19 cellular contexts compared by ENCODE assay signal in genomic region chr4:45241976-45242375, GRCh38.
DNase-seq lines count a peak whose midpoint lies in the region; TF ChIP-seq lines count a peak whose summit lies in the region.
"Had no signal": no experiment of that assay in that cellular context is flagged by ENCODE, and none has a peak within 500 bp of the region (broad histone marks: within the 10 kb centered on the region; RNA-seq: fewer than 3 reads in every experiment).

No MANE protein-coding gene starts in this region.

- no peak overlapping the region for H3K4me3 Mint-ChIP-seq in type B pancreatic cell
- H3K4me3 Mint-ChIP-seq: CD4-positive, alpha-beta memory T cell had no signal

- H3K27ac Mint-ChIP-seq in type B pancreatic cell, result no peak overlapping the region
- H3K27ac Mint-ChIP-seq: CD4-positive, alpha-beta memory T cell had no signal

- H3K9me3 Mint-ChIP-seq in type B pancreatic cell, result no peaks in the 10 kb centered on the region

- TF ChIP-seq CTCF in cardiac fibroblast (IDR thresholded peaks at IDR 0.05; ENCODE audit: low read depth, low read length) (no peak), type B pancreatic cell (conservative IDR thresholded peaks at IDR 0.05) (no peak)

- no peaks in the 10 kb centered on the region for H3K27me3 Mint-ChIP-seq in type B pancreatic cell
- H3K27me3 Mint-ChIP-seq: CD4-positive, alpha-beta memory T cell had no signal

- intact Hi-C loops in cardiac septum (cut with DNase I), result no loop called here

- no peaks in the 10 kb centered on the region for H3K4me1 Mint-ChIP-seq in type B pancreatic cell (ENCODE audit: unreplicated experiment)
- H3K4me1 Mint-ChIP-seq: CD4-positive, alpha-beta memory T cell had no signal

- H3K36me3 Mint-ChIP-seq in type B pancreatic cell, result no peaks in the 10 kb centered on the region
- H3K36me3 Mint-ChIP-seq: CD4-positive, alpha-beta memory T cell had no signal

- peak; percentile 0 for DNase-seq in ELR (ENCODE audit: low read depth)
- peak; percentile 29 for DNase-seq in NCI-H1105 treated with DMSO at 0.1 percent for 48 hours (lab: John Stamatoyannopoulos, UW)
- DNase-seq in cardiac fibroblast (ENCODE audit: low read depth in 2 of 2), result peak; percentile 20 to 44
- peak; percentile 2 for DNase-seq in myocyte (ENCODE audit: low read depth)
- no peak for DNase-seq in type B pancreatic cell (ENCODE audit: extremely low spot score, unreplicated experiment)
- no peak for DNase-seq in islet precursor cell
- no peak for DNase-seq in cardiac septum (ENCODE audit: low spot score)
- DNase-seq: Calu3; HCEC 1CT; Kasumi-1; NCI-H1694 treated with DMSO at 0.1 percent for 48 hours; NCI-H2107; NCI-H69; NK-92 treated with Interleukin-12 subunit alpha and Interleukin-12 subunit beta, amount 100 ng/mL, for 24 hours; SHP77 had no signal

- no peak overlapping the region for H3K4me3 ChIP-seq in cardiac fibroblast (replicated peaks in 1 of 2; ENCODE audit: low read depth in 2 of 2, low read length in 2 of 2)
- H3K4me3 ChIP-seq: BLaER1, GM12878, SK-N-MC had no signal

Comparison
In these comparisons a context has a peak if more than half of its experiments do, and no peak if none do; other contexts are left out.
1. DNase-seq: peak in ELR (single experiment), NCI-H1105 treated with DMSO at 0.1 percent for 48 hours (single experiment), cardiac fibroblast (2 of 2) and myocyte (single experiment); none in type B pancreatic cell (single experiment), islet precursor cell (single experiment) and cardiac septum (single experiment).